8 cellular contexts compared by ENCODE assay signal in the genomic region with DNA sequence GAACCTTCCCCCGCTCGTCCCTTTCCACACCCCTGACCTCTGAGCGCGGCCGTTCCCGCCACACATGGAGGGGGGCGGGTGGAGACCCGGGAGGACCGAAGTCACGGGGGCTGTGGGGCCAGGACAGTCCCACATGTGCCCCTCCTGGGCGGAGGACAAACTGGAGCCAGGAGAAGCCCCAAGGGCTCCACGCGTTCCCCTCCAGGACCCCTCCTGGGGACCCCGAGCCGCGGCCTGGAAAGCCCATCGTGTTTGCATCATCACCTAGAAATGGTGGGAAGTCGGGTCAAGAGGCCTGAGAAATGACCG. TPM values are rescaled to one million over a fixed set of nuclear protein-coding genes. Genes with fewer than 3 reads are reported as not detected.
A peak's percentile ranks its signal among the peaks of the same experiment; 100 is the strongest.
DNase-seq lines count a peak whose midpoint lies in the region; ATAC-seq, FAIRE-seq and TF ChIP-seq lines count a peak whose summit lies in the region.

No MANE protein-coding gene starts in this region.

- peak overlapping the region; percentile 60 for H3K18ac ChIP-seq in H1 (ENCODE audit: extremely low read depth, low read length)

- H3K4me3 ChIP-seq in CD8-positive, alpha-beta T cell (ENCODE audit: low read depth, low read length): peak overlapping the region; percentile 23
- H3K4me3 ChIP-seq in OCI-LY7 (ENCODE audit: low read depth, low read length, poor library complexity, severe bottlenecking) (peak overlapping the region; percentile 74), H1 (ENCODE audit: extremely low read depth in 1 of 4, insufficient read depth in 2 of 4, low read depth in 3 of 4, low read length in 4 of 4) (peak overlapping the region; percentile 52 to 78 (median 60)), parathyroid adenoma (ENCODE audit: low read depth, low read length) (no peak overlapping the region)

- H3K4me1 Mint-ChIP-seq in CD8-positive, alpha-beta T cell (ENCODE audit: low read depth): peaks cover 18% of the 10 kb centered on the region

- no peak for TF ChIP-seq EP300 in H1 (IDR thresholded peaks at IDR 0.05; ENCODE audit: borderline replicate concordance in 1 of 2, low read depth in 2 of 2, low read length in 2 of 2)

- H3K4me2 ChIP-seq in OCI-LY7 (ENCODE audit: low read length) (peak overlapping the region; percentile 96), H1 (ENCODE audit: insufficient read depth in 1 of 2, low read depth in 2 of 2, low read length in 2 of 2) (peak overlapping the region; percentile 58 to 67), parathyroid adenoma (ENCODE audit: low read length) (peak overlapping the region; percentile 53)

- peak overlapping the region; percentile 75; the same call in 1 of the 2 replicates for H4K8ac ChIP-seq in H1 (ENCODE audit: extremely low read depth, insufficient read depth, low read length)

- H2AK5ac ChIP-seq in H1 (ENCODE audit: low read depth, low read length): no peak overlapping the region

- TF ChIP-seq POLR2A in H1 (IDR thresholded peaks at IDR 0.05; ENCODE audit: control extremely low read depth in 1 of 2, low read depth in 2 of 2, low read length in 2 of 2): no peak
- TF ChIP-seq POLR2A in GM18505 (IDR thresholded peaks at IDR 0.05; ENCODE audit: borderline replicate concordance, extremely low read depth, insufficient read depth, insufficient read length): no peak

- H4K20me1 ChIP-seq in OCI-LY7 (ENCODE audit: insufficient read depth, low read length) (peaks cover 16% of the 10 kb centered on the region), H1 (replicated peaks in 1 of 2; ENCODE audit: control insufficient read depth in 1 of 2, insufficient read depth in 2 of 2, low read length in 2 of 2) (peaks cover 4 to 8% of the 10 kb centered on the region in 2 experiments)

- H3K36me3 Mint-ChIP-seq in CD8-positive, alpha-beta T cell: no peaks in the 10 kb centered on the region

- no peak overlapping the region for H3K9ac ChIP-seq in H1 (replicated peaks in 1 of 4; ENCODE audit: extremely low read depth in 1 of 4, low read depth in 3 of 4, low read length in 3 of 4)
- no peak overlapping the region for H3K9ac ChIP-seq in parathyroid adenoma

- WGBS in H1 (ENCODE audit: extremely low coverage in 1 of 2, insufficient coverage in 1 of 2, insufficient read length in 1 of 2, insufficient replicate concordance in 2 of 2, low coverage in 1 of 2, low lambda C conversion rate in 2 of 2, missing lambda C conversion rate in 1 of 2), 2 experiments: 27% methylated on average over 11 of the region's 19 CpGs; no CpG with 5 or more reads in 1 of the 2 experiments

- no peak overlapping the region for H2BK20ac ChIP-seq in H1 (ENCODE audit: low read length)

- no peak for DNase-seq in CD8-positive, alpha-beta T cell
- DNase-seq in OCI-LY7 (ENCODE audit: low spot score) (no peak), H1 (ENCODE audit: low read depth in 1 of 2, low spot score in 2 of 2) (no peak), RCC 7860 (ENCODE audit: low spot score) (no peak)

- no peaks in the 10 kb centered on the region for H3K9me2 ChIP-seq in OCI-LY7 (ENCODE audit: insufficient read depth, low read length)

- H3K36me3 ChIP-seq in CD8-positive, alpha-beta T cell (ENCODE audit: insufficient read depth, low read length): no peaks in the 10 kb centered on the region
- H3K36me3 ChIP-seq in OCI-LY7 (ENCODE audit: insufficient read depth, low read length) (peaks cover 8% of the 10 kb centered on the region; the same call in 1 of the 2 replicates), H1 (ENCODE audit: control insufficient read depth in 2 of 4, insufficient read depth in 4 of 4, low read length in 3 of 4) (no peaks in the 10 kb centered on the region), parathyroid adenoma (ENCODE audit: control insufficient read depth, insufficient read depth, low read length) (no peaks in the 10 kb centered on the region)

- POLR2A ChIA-PET in CD8-positive, alpha-beta T cell (lab: Charles Lee): interaction anchor here (1.0 to 1.8 kb wide), 2 partner anchors 17 to 20 kb away, joined by 3 to 5 read pairs; no protein-coding TSS in a partner anchor
- POLR2A ChIA-PET in OCI-LY7 (lab: Charles Lee): interaction anchor here (1.7 to 3.2 kb wide), 4 partner anchors 18 to 48 kb away, joined by 6 to 13 read pairs (median 10); no protein-coding TSS in a partner anchor
- POLR2A ChIA-PET in H1 (lab: Charles Lee; ENCODE audit: partially characterized antibody): no interaction called here

- H3K79me1 ChIP-seq in H1 (ENCODE audit: low read depth, low read length): no peaks in the 10 kb centered on the region; the same call in 1 of the 2 replicates

- H3K27ac Mint-ChIP-seq in CD8-positive, alpha-beta T cell: no peak overlapping the region

- no peak for ATAC-seq in CD8-positive, alpha-beta T cell
- ATAC-seq in GM18907 (IDR thresholded peaks at IDR 0.05; ENCODE audit: unreplicated experiment) (no peak), GM21717 (IDR thresholded peaks at IDR 0.05; ENCODE audit: unreplicated experiment) (no peak), GM18505 (IDR thresholded peaks at IDR 0.05; ENCODE audit: unreplicated experiment) (no peak)

- no peak for TF ChIP-seq CTCF in CD8-positive, alpha-beta T cell (IDR thresholded peaks at IDR 0.05)
- TF ChIP-seq CTCF in OCI-LY7 (conservative IDR thresholded peaks at IDR 0.05; ENCODE audit: low read length) (no peak), H1 (IDR thresholded peaks at IDR 0.05; ENCODE audit: control extremely low read depth in 1 of 3, insufficient read depth in 1 of 3, low read depth in 1 of 3, low read length in 3 of 3) (no peak), parathyroid adenoma (IDR thresholded peaks at IDR 0.05) (no peak)

- H4K91ac ChIP-seq in H1 (replicated peaks; ENCODE audit: insufficient read length, low read length): no peak overlapping the region

- no peak overlapping the region for H3K4ac ChIP-seq in H1 (replicated peaks; ENCODE audit: insufficient read length, low read depth, low read length)

- H3K23me2 ChIP-seq in H1 (ENCODE audit: low read depth, low read length): peaks cover 10% of the 10 kb centered on the region; the same call in 1 of the 2 replicates

- peak overlapping the region; percentile 73 for H3K4me3 Mint-ChIP-seq in CD8-positive, alpha-beta T cell

- no peak overlapping the region for H3K23ac ChIP-seq in H1 (ENCODE audit: insufficient read length)

- no peaks in the 10 kb centered on the region for H3K9me3 Mint-ChIP-seq in CD8-positive, alpha-beta T cell

- no peak overlapping the region for H3K14ac ChIP-seq in H1 (ENCODE audit: insufficient read length)

- BruUV-seq in OCI-LY7 (replicated peaks; lab: Mats Ljungman, UMichigan): no TSS peak

- H3K56ac ChIP-seq in H1 (replicated peaks; ENCODE audit: insufficient read length, low read depth, low read length): no peak overlapping the region

- H3K9me3 ChIP-seq in CD8-positive, alpha-beta T cell (ENCODE audit: low read length): no peaks in the 10 kb centered on the region
- no peaks in the 10 kb centered on the region for H3K9me3 ChIP-seq in OCI-LY7 (ENCODE audit: low read length)
- no peaks in the 10 kb centered on the region for H3K9me3 ChIP-seq in H1 (ENCODE audit: insufficient read depth in 2 of 2, low read depth in 1 of 2, low read length in 1 of 2)
- H3K9me3 ChIP-seq in parathyroid adenoma (ENCODE audit: control insufficient read depth, low read length): no peaks in the 10 kb centered on the region

- H2BK120ac ChIP-seq in H1 (replicated peaks; ENCODE audit: low read depth, low read length): no peak overlapping the region

- CTCF ChIA-PET in CD8-positive, alpha-beta T cell (lab: Charles Lee): interaction anchor here (2.5 kb wide), 1 partner anchor 57 kb away, joined by 9 read pairs; no protein-coding TSS in a partner anchor
- CTCF ChIA-PET in OCI-LY7 (lab: Charles Lee; ENCODE audit: unreplicated experiment) (no interaction called here), H1 (lab: Charles Lee; ENCODE audit: partially characterized antibody) (interaction anchor here (0.8 to 1.8 kb wide), 4 partner anchors 33 to 154 kb away, joined by 3 to 10 read pairs (median 3); no protein-coding TSS in a partner anchor)

- H3K4me1 ChIP-seq in CD8-positive, alpha-beta T cell (ENCODE audit: insufficient read depth, low read length): peaks cover 18% of the 10 kb centered on the region
- H3K4me1 ChIP-seq in OCI-LY7 (ENCODE audit: insufficient read depth, low read length, poor library complexity, severe bottlenecking) (peaks cover 56% of the 10 kb centered on the region), H1 (replicated peaks in 1 of 4; ENCODE audit: control insufficient read depth in 3 of 4, insufficient read depth in 4 of 4, low read length in 3 of 4) (peaks cover 0 to 20% (median 10%) of the 10 kb centered on the region in 4 experiments; a peak in 6 of 7 replicates), parathyroid adenoma (peaks cover 4% of the 10 kb centered on the region)

- intact Hi-C loops in CD8-positive, alpha-beta T cell (cut with DNase I, micrococcal nuclease): loop anchor here (2.0 to 5.0 kb wide), 3 partner anchors 18 to 73 kb away; no protein-coding TSS in a partner anchor
- intact Hi-C loops in OCI-LY7 (cut with micrococcal nuclease; ENCODE audit: unreplicated experiment): loop anchor here (1.0 to 2.0 kb wide), 2 partner anchors 48 to 56 kb away; no protein-coding TSS in a partner anchor

- H2BK5ac ChIP-seq in H1 (ENCODE audit: low read depth, low read length): no peak overlapping the region

- FAIRE-seq in H1 (lab: Jason Lieb, UNC) (no peak), RCC 7860 (lab: Jason Lieb, UNC) (no peak)

- H3K27me3 Mint-ChIP-seq in CD8-positive, alpha-beta T cell (ENCODE audit: low read depth): no peaks in the 10 kb centered on the region

- H3K27ac ChIP-seq in CD8-positive, alpha-beta T cell (ENCODE audit: low read depth, low read length): no peak overlapping the region
- H3K27ac ChIP-seq in OCI-LY7 (ENCODE audit: low read depth, low read length, poor library complexity, severe bottlenecking): peak overlapping the region; percentile 90
- no peak overlapping the region for H3K27ac ChIP-seq in H1 (ENCODE audit: low read depth, low read length)
- no peak overlapping the region for H3K27ac ChIP-seq in parathyroid adenoma

- H2AFZ ChIP-seq in OCI-LY7 (ENCODE audit: low read length): no peak overlapping the region
- H2AFZ ChIP-seq in H1 (ENCODE audit: low read length): no peak overlapping the region; the same call in 1 of the 2 replicates
- peak overlapping the region; percentile 64 for H2AFZ ChIP-seq in parathyroid adenoma

- TF ChIP-seq RAD21 in H1 (IDR thresholded peaks at IDR 0.05 in 1 of 2, conservative IDR thresholded peaks at IDR 0.05 in 1 of 2; ENCODE audit: low read depth in 2 of 2, low read length in 2 of 2): no peak

- H4K5ac ChIP-seq in H1 (ENCODE audit: insufficient read length, low read depth, low read length): no peak overlapping the region

- H3K27me3 ChIP-seq in CD8-positive, alpha-beta T cell (ENCODE audit: insufficient read depth, low read length): no peaks in the 10 kb centered on the region
- H3K27me3 ChIP-seq in H1 (replicated peaks in 1 of 4; ENCODE audit: control insufficient read depth in 3 of 4, extremely low read depth in 1 of 4, insufficient read depth in 3 of 4, low read length in 3 of 4) (peaks cover 0 to 28% (median 19%) of the 10 kb centered on the region in 4 experiments; a peak in 5 of 7 replicates), parathyroid adenoma (ENCODE audit: control insufficient read depth, insufficient read depth, low read length) (no peaks in the 10 kb centered on the region)

- H3K79me2 ChIP-seq in OCI-LY7 (ENCODE audit: insufficient read depth, low read depth, low read length) (peaks cover 54% of the 10 kb centered on the region), H1 (ENCODE audit: control insufficient read depth in 1 of 2, insufficient read depth in 2 of 2, low read length in 2 of 2) (peaks cover 0 to 2% of the 10 kb centered on the region in 2 experiments; a peak in 1 of 4 replicates), parathyroid adenoma (no peaks in the 10 kb centered on the region)

- 0 out of 2 replicates have a peak overlapping the region, but pooled peaks have one; percentile 17 for H2BK12ac ChIP-seq in H1 (ENCODE audit: low read depth, low read length)

- no peak overlapping the region for H2BK15ac ChIP-seq in H1 (ENCODE audit: low read length)

RNA-seq across cellular contexts. Expression of gene ABR, which starts 0.6 kb away (rescaled TPM):
- 10 to 100 TPM; 46.4 to 48.7 TPM for total RNA-seq in CD8-positive, alpha-beta T cell
- 153 and 164 TPM in 2 replicates for total RNA-seq in OCI-LY7 (2014; rRNA removed; shearing (Covaris generic))
- total RNA-seq in OCI-LY7 (2022): 181 and 199 TPM in 2 replicates
- 41.4 and 44.8 TPM in 2 replicates for total RNA-seq in H1 (2021; fragmentation: NEBNext Ultra II Directional; extraction: Animal tissue kit (Norgen Biotek cat#: 25700))
- 47.2 and 68.0 TPM in 2 replicates for polyA plus RNA-seq in H1 (2011; rRNA removed)
- polyA plus RNA-seq in H1 (2011; cell fraction: cytosol; rRNA removed): 42.5 TPM
- 102 TPM for polyA plus RNA-seq in H1 (2011; cell fraction: nucleus; rRNA removed)
- polyA plus RNA-seq in H1 (2012, experiment 1 of 2): 25.2 to 40.6 TPM (median 35.7 TPM) in 4 replicates
- polyA plus RNA-seq in H1 (2012, experiment 2 of 2): 13.2 TPM
- 21.3 TPM for polyA plus RNA-seq in H1 (2013, experiment 1 of 2)
- polyA plus RNA-seq in H1 (2013, experiment 2 of 2): 20.9 TPM
- polyA minus RNA-seq in H1 (2011; rRNA and poly(A)+ RNA removed): 25.8 and 37.2 TPM in 2 replicates
- 27.9 TPM for polyA minus RNA-seq in H1 (2011; cell fraction: cytosol; rRNA and poly(A)+ RNA removed)
- polyA minus RNA-seq in H1 (2011; cell fraction: nucleus; rRNA and poly(A)+ RNA removed): 34.7 TPM
